In the genomic region with DNA sequence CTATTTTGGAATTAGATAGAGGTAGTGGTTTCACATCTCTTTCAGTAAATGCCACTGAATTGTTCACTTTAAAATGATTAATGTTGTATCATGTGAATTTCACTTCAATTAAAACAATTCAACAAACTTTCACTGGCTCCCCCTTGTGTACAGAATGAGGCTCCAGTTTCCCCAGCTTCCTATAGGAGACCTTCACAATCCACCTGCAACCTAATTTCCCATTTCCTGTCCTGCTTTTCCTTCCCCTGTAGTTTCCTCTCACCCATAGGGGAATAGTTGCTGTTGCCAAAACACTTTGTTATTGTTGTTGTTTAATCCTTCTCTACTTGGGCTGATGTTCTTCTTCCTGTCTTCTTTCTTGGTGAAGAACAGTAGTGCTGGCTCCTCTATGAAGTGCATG, we compare ENCODE assay signal across 10 cellular contexts. TPM values are rescaled to one million over a fixed set of nuclear protein-coding genes. Genes with fewer than 3 reads are reported as not detected.
DNase-seq lines count a peak whose midpoint lies in the region; ATAC-seq and TF ChIP-seq lines count a peak whose summit lies in the region.
"Had no signal": no experiment of that assay in that cellular context is flagged by ENCODE, and none has a peak within 500 bp of the region (broad histone marks: within the 10 kb centered on the region; RNA-seq: fewer than 3 reads in every experiment).

No MANE protein-coding gene starts in this region.

- no peaks in the 10 kb centered on the region for H3K9me2 ChIP-seq in HCT116 (ENCODE audit: insufficient read depth)

- no peak overlapping the region for H3K9ac ChIP-seq in HCT116 (ENCODE audit: low read length)

- CTCF ChIA-PET in HCT116 (lab: Charles Lee), result no interaction called here

- no peak overlapping the region for H2AFZ ChIP-seq in HCT116 (ENCODE audit: low read depth, low read length, poor library complexity, severe bottlenecking)

- H3K4me2 ChIP-seq in HCT116 (ENCODE audit: low read length), result no peak overlapping the region

- no peaks in the 10 kb centered on the region for H3K27me3 ChIP-seq in HCT116 (ENCODE audit: insufficient read depth, low read length)

- DNase-seq in AG08395 (ENCODE audit: low spot score) (peak; percentile 6), HCT116 (ENCODE audit: low read depth, low spot score) (no peak), astrocyte of the hippocampus (ENCODE audit: low read depth, low spot score) (peak; percentile 28), left colon (no peak), LoVo (ENCODE audit: low spot score) (no peak), NCI-H526 treated with DMSO at 0.1 percent for 48 hours (lab: John Stamatoyannopoulos, UW) (no peak), inferior parietal cortex (ENCODE audit: extremely low spot score) (no peak), DMS79 (lab: John Stamatoyannopoulos, UW) (no peak)
- DNase-seq: RPMI8226 had no signal

- H3K79me2 ChIP-seq in HCT116 (ENCODE audit: insufficient read depth, low read length), result no peaks in the 10 kb centered on the region

- ATAC-seq in HCT116 (no peak), left colon (peak; percentile 42)

- POLR2A ChIA-PET in HCT116 (lab: Charles Lee), result no interaction called here

- H3K4me3 ChIP-seq in HCT116 (replicated peaks in 1 of 2; ENCODE audit: low read depth in 1 of 2, low read length in 2 of 2), result no peak overlapping the region

- intact Hi-C loops in HCT116 (cut with micrococcal nuclease) (loop anchor here (2.0 kb wide), 1 partner anchor 422 kb away; no protein-coding TSS in a partner anchor), left colon (cut with DNase I, micrococcal nuclease) (no loop called here)

- TF ChIP-seq POLR2A in HCT116 (IDR thresholded peaks at IDR 0.05; ENCODE audit: borderline replicate concordance, extremely low read depth, insufficient read depth, insufficient read length), result no peak

- no peaks in the 10 kb centered on the region for H3K36me3 ChIP-seq in HCT116 (ENCODE audit: control insufficient read depth in 1 of 2, insufficient read depth in 2 of 2, low read length in 2 of 2)

- no peak for TF ChIP-seq RAD21 in HCT116 (IDR thresholded peaks at IDR 0.05; ENCODE audit: low read depth)

- no peaks in the 10 kb centered on the region for H4K20me1 ChIP-seq in HCT116 (ENCODE audit: insufficient read depth)

- H3K27ac ChIP-seq in HCT116 (ENCODE audit: low read depth, low read length), result no peak overlapping the region
- H3K27ac ChIP-seq: epithelial cell of prostate had no signal

- H3K9me3 ChIP-seq in HCT116 (ENCODE audit: control insufficient read depth in 1 of 2, insufficient read depth in 1 of 2, low read depth in 1 of 2, low read length in 2 of 2), result no peaks in the 10 kb centered on the region

- BruUV-seq in HCT116 (replicated peaks; lab: Mats Ljungman, UMichigan), result no TSS peak

- no peaks in the 10 kb centered on the region for H3K4me1 ChIP-seq in HCT116 (ENCODE audit: control insufficient read depth in 1 of 2, insufficient read depth in 2 of 2, low read length in 2 of 2)

- RAD21 ChIA-PET in HCT116 (lab: Charles Lee; ENCODE audit: low non-redundant PET in 1 of 2, low total read pairs in 2 of 2, uncharacterized antibody in 2 of 2, unreplicated experiment in 2 of 2), result no interaction called here

- peak in 2 of 3 experiments; percentile 24 to 32; a peak in 3 of 6 replicates for TF ChIP-seq CTCF in HCT116 (IDR thresholded peaks at IDR 0.05 in 2 of 3, conservative IDR thresholded peaks at IDR 0.05 in 1 of 3; ENCODE audit: borderline replicate concordance in 1 of 3, insufficient read depth in 1 of 3, low read depth in 2 of 3, low read length in 2 of 3)

TF ChIP-seq in HCT116, 20 proteins besides CTCF, POLR2A, EP300 and RAD21:
- TF ChIP-seq ZFX (IDR thresholded peaks at IDR 0.05) (no peak), ATF3 (IDR thresholded peaks at IDR 0.05) (no peak), TCF7L2 (IDR thresholded peaks at IDR 0.05; ENCODE audit: borderline replicate concordance, extremely low read depth, insufficient read depth, insufficient read length) (no peak), EZH2 (IDR thresholded peaks at IDR 0.05) (no peak), SIN3A (IDR thresholded peaks at IDR 0.05; ENCODE audit: low read depth) (no peak)
- TF ChIP-seq, protein P1, sequence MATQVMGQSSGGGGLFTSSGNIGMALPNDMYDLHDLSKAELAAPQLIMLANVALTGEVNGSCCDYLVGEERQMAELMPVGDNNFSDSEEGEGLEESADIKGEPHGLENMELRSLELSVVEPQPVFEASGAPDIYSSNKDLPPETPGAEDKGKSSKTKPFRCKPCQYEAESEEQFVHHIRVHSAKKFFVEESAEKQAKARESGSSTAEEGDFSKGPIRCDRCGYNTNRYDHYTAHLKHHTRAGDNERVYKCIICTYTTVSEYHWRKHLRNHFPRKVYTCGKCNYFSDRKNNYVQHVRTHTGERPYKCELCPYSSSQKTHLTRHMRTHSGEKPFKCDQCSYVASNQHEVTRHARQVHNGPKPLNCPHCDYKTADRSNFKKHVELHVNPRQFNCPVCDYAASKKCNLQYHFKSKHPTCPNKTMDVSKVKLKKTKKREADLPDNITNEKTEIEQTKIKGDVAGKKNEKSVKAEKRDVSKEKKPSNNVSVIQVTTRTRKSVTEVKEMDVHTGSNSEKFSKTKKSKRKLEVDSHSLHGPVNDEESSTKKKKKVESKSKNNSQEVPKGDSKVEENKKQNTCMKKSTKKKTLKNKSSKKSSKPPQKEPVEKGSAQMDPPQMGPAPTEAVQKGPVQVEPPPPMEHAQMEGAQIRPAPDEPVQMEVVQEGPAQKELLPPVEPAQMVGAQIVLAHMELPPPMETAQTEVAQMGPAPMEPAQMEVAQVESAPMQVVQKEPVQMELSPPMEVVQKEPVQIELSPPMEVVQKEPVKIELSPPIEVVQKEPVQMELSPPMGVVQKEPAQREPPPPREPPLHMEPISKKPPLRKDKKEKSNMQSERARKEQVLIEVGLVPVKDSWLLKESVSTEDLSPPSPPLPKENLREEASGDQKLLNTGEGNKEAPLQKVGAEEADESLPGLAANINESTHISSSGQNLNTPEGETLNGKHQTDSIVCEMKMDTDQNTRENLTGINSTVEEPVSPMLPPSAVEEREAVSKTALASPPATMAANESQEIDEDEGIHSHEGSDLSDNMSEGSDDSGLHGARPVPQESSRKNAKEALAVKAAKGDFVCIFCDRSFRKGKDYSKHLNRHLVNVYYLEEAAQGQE (IDR thresholded peaks at IDR 0.05; ENCODE audit: low read depth), result no peak
- TF ChIP-seq, protein P2, sequence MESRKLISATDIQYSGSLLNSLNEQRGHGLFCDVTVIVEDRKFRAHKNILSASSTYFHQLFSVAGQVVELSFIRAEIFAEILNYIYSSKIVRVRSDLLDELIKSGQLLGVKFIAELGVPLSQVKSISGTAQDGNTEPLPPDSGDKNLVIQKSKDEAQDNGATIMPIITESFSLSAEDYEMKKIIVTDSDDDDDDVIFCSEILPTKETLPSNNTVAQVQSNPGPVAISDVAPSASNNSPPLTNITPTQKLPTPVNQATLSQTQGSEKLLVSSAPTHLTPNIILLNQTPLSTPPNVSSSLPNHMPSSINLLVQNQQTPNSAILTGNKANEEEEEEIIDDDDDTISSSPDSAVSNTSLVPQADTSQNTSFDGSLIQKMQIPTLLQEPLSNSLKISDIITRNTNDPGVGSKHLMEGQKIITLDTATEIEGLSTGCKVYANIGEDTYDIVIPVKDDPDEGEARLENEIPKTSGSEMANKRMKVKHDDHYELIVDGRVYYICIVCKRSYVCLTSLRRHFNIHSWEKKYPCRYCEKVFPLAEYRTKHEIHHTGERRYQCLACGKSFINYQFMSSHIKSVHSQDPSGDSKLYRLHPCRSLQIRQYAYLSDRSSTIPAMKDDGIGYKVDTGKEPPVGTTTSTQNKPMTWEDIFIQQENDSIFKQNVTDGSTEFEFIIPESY (IDR thresholded peaks at IDR 0.05; ENCODE audit: extremely low read depth, insufficient replicate concordance, low read length), result no peak

RNA-seq across cellular contexts. Expression of gene NPAS3, which starts 59.8 kb away (rescaled TPM):
- total RNA-seq in HCT116 (2021; ENCODE audit: unreplicated experiment) (not detected), left colon (1 to 10 TPM in 1 of 2 donors, under 1 TPM in 1; 0.37 to 1.6 TPM)
- polyA plus RNA-seq in HCT116 (2012), result not detected in 2 replicates

Comparison
In these comparisons a context has a peak if more than half of its experiments do, and no peak if none do; other contexts are left out.
1. DNase-seq: peak in AG08395 (single experiment) and astrocyte of the hippocampus (single experiment); none in HCT116 (single experiment), left colon (0 of 2), LoVo (single experiment), NCI-H526 treated with DMSO at 0.1 percent for 48 hours (single experiment), inferior parietal cortex (single experiment) and DMS79 (single experiment).